8 cellular contexts compared by ENCODE assay signal in genomic region chr2:20822535-20823490, GRCh38. TPM values are rescaled to one million over a fixed set of nuclear protein-coding genes. Genes with fewer than 3 reads are reported as not detected.
DNase-seq lines count a peak whose midpoint lies in the region; ATAC-seq and TF ChIP-seq lines count a peak whose summit lies in the region.

TSS of gene LDAH (minus strand) at chr2:20823101. CDS start at chr2:20801463, 21,638 bp downstream.

- ATAC-seq in GM18907 (IDR thresholded peaks at IDR 0.05; ENCODE audit: unreplicated experiment) (peak; percentile 94), HG03139 (IDR thresholded peaks at IDR 0.05; ENCODE audit: unreplicated experiment) (peak; percentile 90), activated B cell treated with CpG ODN at 0.5 μM for 24 hours (ENCODE audit: low read depth) (peak; percentile 83)

- peaks cover 13% of the 10 kb centered on the region for H3K36me3 Mint-ChIP-seq in activated B cell treated with CpG ODN at 0.5 μM for 24 hours (ENCODE audit: low read depth)
- H3K36me3 Mint-ChIP-seq in immature natural killer cell = no peaks in the 10 kb centered on the region

- H3K4me3 Mint-ChIP-seq in activated B cell treated with CpG ODN at 0.5 μM for 24 hours (peak within 1 kb of the TSS; percentile 97), immature natural killer cell (peak within 1 kb of the TSS; percentile 92 to 97 (median 95))

- H3K27me3 Mint-ChIP-seq in activated B cell treated with CpG ODN at 0.5 μM for 24 hours = no peaks in the 10 kb centered on the region
- H3K27me3 Mint-ChIP-seq in immature natural killer cell (ENCODE audit: low read depth in 3 of 3) = peaks cover 5 to 13% (median 12%) of the 10 kb centered on the region in 3 donors

- H3K27ac ChIP-seq in AG04450 (ENCODE audit: low read depth, low read length) = peak within 1 kb of the TSS; percentile 97

- TF ChIP-seq CTCF in AG04450 (IDR thresholded peaks at IDR 0.05; ENCODE audit: low read depth, low read length) (no peak), activated B cell treated with CpG ODN at 0.5 μM for 24 hours (IDR thresholded peaks at IDR 0.05) (no peak), cardiac fibroblast (IDR thresholded peaks at IDR 0.05; ENCODE audit: low read depth, low read length) (no peak)

- POLR2A ChIA-PET in AG04450 (lab: Yijun Ruan, JAX) (interaction anchor here (1.0 kb wide), 1 partner anchor 148 kb away, joined by 6 read pairs; no protein-coding TSS in a partner anchor), activated B cell treated with CpG ODN at 0.5 μM for 24 hours (lab: Charles Lee) (interaction anchor here (0.7 to 2.8 kb wide), 9 partner anchors 78 to 921 kb away, joined by 3 to 24 read pairs (median 11); partner anchors contain the start of genes GDF7, HS1BP3, LAPTM4A and RHOB)

- H3K4me3 ChIP-seq in AG04450 (ENCODE audit: low read depth, low read length) (peak within 1 kb of the TSS; percentile 96), cardiac fibroblast (replicated peaks in 1 of 2; ENCODE audit: low read depth in 2 of 2, low read length in 2 of 2) (peak within 1 kb of the TSS; percentile 96 to 99)

- CTCF ChIA-PET in AG04450 (lab: Charles Lee) = interaction anchor here (0.9 to 2.7 kb wide), 6 partner anchors 41 to 172 kb away, joined by 3 to 12 read pairs (median 5); partner anchors contain the start of gene HS1BP3
- CTCF ChIA-PET in activated B cell treated with CpG ODN at 0.5 μM for 24 hours (lab: Charles Lee) = interaction anchor here (1.2 to 1.6 kb wide), 2 partner anchors 157 to 172 kb away, joined by 3 to 6 read pairs; partner anchors contain the start of gene HS1BP3

- H3K27ac Mint-ChIP-seq in activated B cell treated with CpG ODN at 0.5 μM for 24 hours (peak within 1 kb of the TSS; percentile 97), immature natural killer cell (peak within 1 kb of the TSS; percentile 94 to 99 (median 98))

- no peaks in the 10 kb centered on the region for H3K27me3 ChIP-seq in AG04450 (ENCODE audit: control insufficient read depth, insufficient read depth, low read length)

- no peaks in the 10 kb centered on the region for H3K9me3 Mint-ChIP-seq in activated B cell treated with CpG ODN at 0.5 μM for 24 hours
- H3K9me3 Mint-ChIP-seq in immature natural killer cell = no peaks in the 10 kb centered on the region

- no peaks in the 10 kb centered on the region; the same call in 1 of the 2 replicates for H3K9me3 ChIP-seq in AG04450 (ENCODE audit: control insufficient read depth, insufficient read depth, low read length)

- DNase-seq in AG04450 (ENCODE audit: low read depth, low spot score) (peak; percentile 76), NCI-H2227 (lab: John Stamatoyannopoulos, UW; ENCODE audit: unreplicated experiment) (peak; percentile 95), activated B cell treated with CpG ODN at 0.5 μM for 24 hours (peak; percentile 84), cardiac fibroblast (ENCODE audit: low read depth in 2 of 2) (peak; percentile 87 to 92), immature natural killer cell (peak; percentile 82 to 85 (median 84)), smooth muscle cell of the brain vasculature (ENCODE audit: low read depth, low spot score) (peak; percentile 53)

- H3K4me1 Mint-ChIP-seq in activated B cell treated with CpG ODN at 0.5 μM for 24 hours (peaks cover 21% of the 10 kb centered on the region), immature natural killer cell (peaks cover 25 to 45% of the 10 kb centered on the region in 2 donors)

- intact Hi-C loops in activated B cell treated with CpG ODN at 0.5 μM for 24 hours (cut with micrococcal nuclease) = loop anchor here (1.0 to 10.0 kb wide), 9 partner anchors 146 to 1476 kb away; partner anchors contain the start of genes GDF7, HS1BP3, LAPTM4A and PUM2

RNA-seq across cellular contexts. Expression of gene LDAH, which starts in this region (rescaled TPM):
- polyA plus RNA-seq in AG04450 (2011; rRNA removed) (25.5 and 31.4 TPM in 2 replicates), immature natural killer cell (10 to 100 TPM; 11.0 to 15.0 (median 11.9) TPM)
- 27.7 and 37.1 TPM in 2 replicates for polyA minus RNA-seq in AG04450 (2011; rRNA and poly(A)+ RNA removed)
- 31.2 and 31.7 TPM in 2 replicates for total RNA-seq in activated B cell treated with CpG ODN at 0.5 μM for 24 hours

Comparison
In these comparisons a context has a peak if more than half of its experiments do, and no peak if none do; other contexts are left out.
1. Peak in every context shown above with its lines: DNase-seq, ATAC-seq, H3K4me3 ChIP-seq and H3K27ac ChIP-seq.